In genomic region chr6:113351183-113351834, GRCh38 we compare ENCODE assay signal across 15 cellular contexts.
DNase-seq lines count a peak whose midpoint lies in the region; ATAC-seq and TF ChIP-seq lines count a peak whose summit lies in the region.
"Had no signal": no experiment of that assay in that cellular context is flagged by ENCODE, and none has a peak within 500 bp of the region (broad histone marks: within the 10 kb centered on the region; RNA-seq: fewer than 3 reads in every experiment).

No MANE protein-coding gene starts in this region.

- H3K4me3 Mint-ChIP-seq in activated naive CD4-positive, alpha-beta T cell treated with anti-CD3 and anti-CD28 coated beads for 36 hours = no peak overlapping the region
- H3K4me3 Mint-ChIP-seq in activated T-cell treated with anti-CD3 and anti-CD28 coated beads, Interleukin-2, amount 50 U/mL, for 72 hours = no peak overlapping the region
- H3K4me3 Mint-ChIP-seq: CD4-positive, alpha-beta T cell; natural killer cell had no signal

- peak overlapping the region; percentile 90 for H3K4ac ChIP-seq in IMR-90 (ENCODE audit: low read depth, low read length)

- TF ChIP-seq CTCF in AG09319 (IDR thresholded peaks at IDR 0.05; ENCODE audit: low read depth, low read length) (no peak), IMR-90 (conservative IDR thresholded peaks at IDR 0.05; ENCODE audit: low read depth, low read length) (no peak), brain microvascular endothelial cell (IDR thresholded peaks at IDR 0.05; ENCODE audit: low read depth, low read length, missing control alignments) (no peak)

- peak overlapping the region; percentile 99 for H2BK120ac ChIP-seq in IMR-90 (ENCODE audit: low read depth, low read length)

- H3K14ac ChIP-seq in IMR-90 (replicated peaks; ENCODE audit: low read depth, low read length) = peak overlapping the region; percentile 83

- no peaks in the 10 kb centered on the region for H3K27me3 ChIP-seq in IMR-90 (ENCODE audit: control insufficient read depth, insufficient read depth, low read length)
- no peaks in the 10 kb centered on the region for H3K27me3 ChIP-seq in brain microvascular endothelial cell (replicated peaks)

- WGBS in IMR-90 (ENCODE audit: extremely low coverage in 2 of 2, insufficient read length in 1 of 2), 2 experiments = no CpG with 5 or more reads among the region's 4 CpGs

- no peak overlapping the region for H3K9ac ChIP-seq in IMR-90 (ENCODE audit: low read depth, low read length)

- H4K20me1 ChIP-seq in IMR-90 (ENCODE audit: insufficient read depth, low read length) = no peaks in the 10 kb centered on the region

- peak overlapping the region; percentile 95 for H2AK5ac ChIP-seq in IMR-90 (ENCODE audit: low read depth, low read length)

- intact Hi-C loops in IMR-90 (cut with micrococcal nuclease) = loop anchor here (10.0 kb wide), 1 partner anchor 567 kb away; no protein-coding TSS in a partner anchor
- intact Hi-C loops in activated naive CD4-positive, alpha-beta T cell treated with anti-CD3 and anti-CD28 coated beads for 36 hours (cut with micrococcal nuclease) = loop anchor here (10.0 kb wide), 1 partner anchor 123 kb away; no protein-coding TSS in a partner anchor

- no peak for TF ChIP-seq RAD21 in IMR-90 (IDR thresholded peaks at IDR 0.05; ENCODE audit: low read length)

- peak; percentile 68 for DNase-seq in AG09319 (ENCODE audit: extremely low read depth, low read depth)
- peak; percentile 83 for DNase-seq in IMR-90
- DNase-seq in brain microvascular endothelial cell = peak; percentile 59
- peak; percentile 77 for DNase-seq in iris pigment epithelial cell (ENCODE audit: low read depth)
- DNase-seq in activated naive CD4-positive, alpha-beta T cell treated with anti-CD3 and anti-CD28 coated beads for 36 hours = no peak
- no peak for DNase-seq in GDM1 (lab: John Stamatoyannopoulos, UW)
- DNase-seq in activated T-cell treated with anti-CD3 and anti-CD28 coated beads, Interleukin-2, amount 50 U/mL, for 72 hours = no peak
- no peak for DNase-seq in SIG-M5 treated with dmso at 0.1 percent for 504 hours (lab: John Stamatoyannopoulos, UW; ENCODE audit: unreplicated experiment)
- DNase-seq: activated T-cell treated with anti-CD3 and anti-CD28 coated beads for 4 hours; aorta; CD4-positive, alpha-beta T cell; kidney; natural killer cell; NCI-H2029 treated with DMSO at 0.1 percent for 48 hours; stimulated activated CD4-positive, alpha-beta T cell treated with anti-CD3 and anti-CD28 coated beads, Interleukin-12 subunit alpha, Interleukin-12 subunit beta, amount 100 ng/mL, for 4 hours had no signal

- H3K9me3 Mint-ChIP-seq in activated naive CD4-positive, alpha-beta T cell treated with anti-CD3 and anti-CD28 coated beads for 36 hours = no peaks in the 10 kb centered on the region
- H3K9me3 Mint-ChIP-seq in activated T-cell treated with anti-CD3 and anti-CD28 coated beads, Interleukin-2, amount 50 U/mL, for 72 hours = no peaks in the 10 kb centered on the region
- H3K9me3 Mint-ChIP-seq: CD4-positive, alpha-beta T cell had no signal

- peak overlapping the region; percentile 84 for H4K5ac ChIP-seq in IMR-90 (ENCODE audit: low read depth, low read length)

- peak overlapping the region; percentile 100 for H2BK5ac ChIP-seq in IMR-90 (ENCODE audit: low read depth, low read length, poor library complexity, severe bottlenecking)

- POLR2A ChIA-PET in IMR-90 (lab: Charles Lee; ENCODE audit: unreplicated experiment) = no interaction called here

- H3K56ac ChIP-seq in IMR-90 (ENCODE audit: extremely low read depth, insufficient read depth, low read length) = peak overlapping the region; percentile 75

- H3K4me1 ChIP-seq in IMR-90 (ENCODE audit: control insufficient read depth, insufficient read depth, low read length) = peaks cover 25% of the 10 kb centered on the region

- H2AFZ ChIP-seq in IMR-90 (replicated peaks; ENCODE audit: low read length, poor library complexity) = peak overlapping the region; percentile 45

- peak overlapping the region; percentile 82 for H3K18ac ChIP-seq in IMR-90 (ENCODE audit: low read depth, low read length)

- peak overlapping the region; percentile 83 to 87 for H4K8ac ChIP-seq in IMR-90 (ENCODE audit: low read depth in 2 of 2, low read length in 2 of 2)

- H3K9me3 ChIP-seq in IMR-90 (ENCODE audit: control insufficient read depth, insufficient read depth, low read length) = no peaks in the 10 kb centered on the region

- no peaks in the 10 kb centered on the region for H3K79me1 ChIP-seq in IMR-90 (ENCODE audit: low read depth in 1 of 2, low read length in 2 of 2)

- ATAC-seq in IMR-90 (ENCODE audit: low read depth) = peak; percentile 3; the same call in 1 of the 2 replicates
- no peak for ATAC-seq in activated T-cell treated with anti-CD3 and anti-CD28 coated beads, Interleukin-2, amount 50 U/mL, for 72 hours (replicated peaks in 1 of 2)
- ATAC-seq: natural killer cell had no signal

- no peaks in the 10 kb centered on the region for H3K36me3 Mint-ChIP-seq in activated naive CD4-positive, alpha-beta T cell treated with anti-CD3 and anti-CD28 coated beads for 36 hours (ENCODE audit: low read depth)
- H3K36me3 Mint-ChIP-seq in activated T-cell treated with anti-CD3 and anti-CD28 coated beads, Interleukin-2, amount 50 U/mL, for 72 hours (ENCODE audit: insufficient read depth in 2 of 2) = no peaks in the 10 kb centered on the region
- H3K36me3 Mint-ChIP-seq: natural killer cell had no signal

- peaks cover 13% of the 10 kb centered on the region for H3K9me1 ChIP-seq in IMR-90 (ENCODE audit: insufficient read depth, low read length)

- no TSS peak for BruUV-seq in IMR-90 (replicated peaks; lab: Mats Ljungman, UMichigan)

- peak overlapping the region; percentile 68; the same call in 1 of the 2 replicates for H3K23ac ChIP-seq in IMR-90 (ENCODE audit: low read depth, low read length)

- peak overlapping the region; percentile 94 for H2BK20ac ChIP-seq in IMR-90 (ENCODE audit: low read depth, low read length)

- H2AK9ac ChIP-seq in IMR-90 (replicated peaks; ENCODE audit: low read depth, low read length, poor library complexity) = no peak overlapping the region

- peak overlapping the region; percentile 77; the same call in 2 of the 3 replicates for H2BK15ac ChIP-seq in IMR-90 (ENCODE audit: low read depth, low read length)

- in situ Hi-C loops in IMR-90 (cut with MboI; ENCODE audit: low sequenced_read_pairs) (no loop called here), brain microvascular endothelial cell (cut with HindIII; ENCODE audit: low pct_ligation_motif_present, low sequenced_read_pairs) (no loop called here)

- dilution Hi-C loops in IMR-90 (cut with HindIII; ENCODE audit: low sequenced_read_pairs, unreplicated experiment) = no loop called here

- H3K4me1 Mint-ChIP-seq in activated naive CD4-positive, alpha-beta T cell treated with anti-CD3 and anti-CD28 coated beads for 36 hours (ENCODE audit: low read depth) = no peaks in the 10 kb centered on the region
- no peaks in the 10 kb centered on the region for H3K4me1 Mint-ChIP-seq in activated T-cell treated with anti-CD3 and anti-CD28 coated beads, Interleukin-2, amount 50 U/mL, for 72 hours (ENCODE audit: low read depth)

- no peak overlapping the region for H3K27ac Mint-ChIP-seq in activated naive CD4-positive, alpha-beta T cell treated with anti-CD3 and anti-CD28 coated beads for 36 hours
- no peak overlapping the region for H3K27ac Mint-ChIP-seq in activated T-cell treated with anti-CD3 and anti-CD28 coated beads, Interleukin-2, amount 50 U/mL, for 72 hours
- H3K27ac Mint-ChIP-seq: CD4-positive, alpha-beta T cell; natural killer cell had no signal

- H3K4me3 ChIP-seq in IMR-90 (ENCODE audit: insufficient read depth, low read depth, low read length) = no peak overlapping the region
- H3K4me3 ChIP-seq in brain microvascular endothelial cell (ENCODE audit: low read depth, low read length) = no peak overlapping the region

- TF ChIP-seq POLR2A in IMR-90 (IDR thresholded peaks at IDR 0.05; ENCODE audit: low read depth, low read length) = no peak

- peak overlapping the region; percentile 94 for H3K27ac ChIP-seq in IMR-90 (ENCODE audit: insufficient read depth, low read length)
- H3K27ac ChIP-seq in brain microvascular endothelial cell = peak overlapping the region; percentile 95

- CTCF ChIA-PET in IMR-90 (lab: Yijun Ruan, JAX) = interaction anchor here (0.7 kb wide), 1 partner anchor 508 kb away, joined by 3 read pairs; no protein-coding TSS in a partner anchor
- CTCF ChIA-PET in activated naive CD4-positive, alpha-beta T cell treated with anti-CD3 and anti-CD28 coated beads for 36 hours (lab: Charles Lee) = no interaction called here

- peak overlapping the region; percentile 89 for H4K91ac ChIP-seq in IMR-90 (ENCODE audit: insufficient read depth, low read depth, low read length)

- peaks cover 2% of the 10 kb centered on the region for H3K27me3 Mint-ChIP-seq in activated naive CD4-positive, alpha-beta T cell treated with anti-CD3 and anti-CD28 coated beads for 36 hours (ENCODE audit: low read depth)
- H3K27me3 Mint-ChIP-seq in activated T-cell treated with anti-CD3 and anti-CD28 coated beads, Interleukin-2, amount 50 U/mL, for 72 hours (ENCODE audit: low read depth) = peaks cover 7% of the 10 kb centered on the region
- H3K27me3 Mint-ChIP-seq: CD4-positive, alpha-beta T cell had no signal

- peak overlapping the region; percentile 85 for H3K4me2 ChIP-seq in IMR-90 (ENCODE audit: low read depth, low read length)

- no peaks in the 10 kb centered on the region for H3K36me3 ChIP-seq in IMR-90 (ENCODE audit: control insufficient read depth, insufficient read depth, low read length)
- H3K36me3 ChIP-seq in brain microvascular endothelial cell (replicated peaks) = no peaks in the 10 kb centered on the region

TF ChIP-seq in IMR-90, 13 proteins besides CTCF, POLR2A, EP300 and RAD21 (continues in another document):
- TF ChIP-seq MXI1 (IDR thresholded peaks at IDR 0.05; ENCODE audit: borderline replicate concordance, low read depth, low read length) (no peak), MAFK (IDR thresholded peaks at IDR 0.05; ENCODE audit: low read depth, low read length) (no peak), BHLHE40 (IDR thresholded peaks at IDR 0.05; ENCODE audit: low read depth, low read length) (no peak), RFX5 (IDR thresholded peaks at IDR 0.05; ENCODE audit: low read depth, low read length) (no peak), MAZ (IDR thresholded peaks at IDR 0.05; ENCODE audit: borderline replicate concordance, low read depth, low read length) (no peak), USF2 (IDR thresholded peaks at IDR 0.05; ENCODE audit: low read depth, low read length) (no peak), FOS (IDR thresholded peaks at IDR 0.05; ENCODE audit: low read depth, low read length) (no peak)

Comparison
In these comparisons a context has a peak if more than half of its experiments do, and no peak if none do; other contexts are left out.
1. DNase-seq: peak in AG09319 (single experiment), IMR-90 (single experiment), brain microvascular endothelial cell (single experiment) and iris pigment epithelial cell (single experiment); none in activated naive CD4-positive, alpha-beta T cell treated with anti-CD3 and anti-CD28 coated beads for 36 hours (single experiment), GDM1 (single experiment), activated T-cell treated with anti-CD3 and anti-CD28 coated beads, Interleukin-2, amount 50 U/mL, for 72 hours (0 of 2) and SIG-M5 treated with dmso at 0.1 percent for 504 hours (single experiment).